9 cellular contexts compared by ENCODE assay signal in genomic region chr5:145237843-145238242, GRCh38.
DNase-seq lines count a peak whose midpoint lies in the region; ATAC-seq and TF ChIP-seq lines count a peak whose summit lies in the region.
"Had no signal": no experiment of that assay in that cellular context is flagged by ENCODE, and none has a peak within 500 bp of the region (broad histone marks: within the 10 kb centered on the region; RNA-seq: fewer than 3 reads in every experiment).

No MANE protein-coding gene starts in this region.

- ATAC-seq in GM21825 (IDR thresholded peaks at IDR 0.05; ENCODE audit: unreplicated experiment) (peak; percentile 52), foreskin keratinocyte (peak; percentile 89), GM21447 (IDR thresholded peaks at IDR 0.05; ENCODE audit: unreplicated experiment) (no peak)
- no peak for ATAC-seq in natural killer cell treated with Interleukin-12 subunit alpha and Interleukin-12 subunit beta and Interleukin-15 and Interleukin-18, amount 100 ng/mL, for 72 hours

- TF ChIP-seq CTCF in RWPE1 (conservative IDR thresholded peaks at IDR 0.05; ENCODE audit: low read depth) = peak; percentile 33
- TF ChIP-seq CTCF in foreskin keratinocyte (conservative IDR thresholded peaks at IDR 0.05) = peak; percentile 75
- peak in 2 of 3 experiments; percentile 29 to 35 for TF ChIP-seq CTCF in testis (IDR thresholded peaks at IDR 0.05)

- H3K4me3 ChIP-seq in MG63 (no peak overlapping the region), testis (no peak overlapping the region)
- H3K4me3 ChIP-seq: lung had no signal

- H3K27me3 ChIP-seq in MG63 = no peaks in the 10 kb centered on the region
- no peaks in the 10 kb centered on the region for H3K27me3 ChIP-seq in foreskin keratinocyte
- H3K27me3 ChIP-seq in testis = no peaks in the 10 kb centered on the region

- no peak overlapping the region for H3K4me3 Mint-ChIP-seq in natural killer cell treated with Interleukin-12 subunit alpha and Interleukin-12 subunit beta and Interleukin-15 and Interleukin-18, amount 100 ng/mL, for 72 hours

- no peaks in the 10 kb centered on the region for H3K9me3 ChIP-seq in MG63
- no peaks in the 10 kb centered on the region for H3K9me3 ChIP-seq in testis

- no peaks in the 10 kb centered on the region for H3K4me1 Mint-ChIP-seq in natural killer cell treated with Interleukin-12 subunit alpha and Interleukin-12 subunit beta and Interleukin-15 and Interleukin-18, amount 100 ng/mL, for 72 hours (ENCODE audit: low read depth in 2 of 2)

- H3K36me3 Mint-ChIP-seq in natural killer cell treated with Interleukin-12 subunit alpha and Interleukin-12 subunit beta and Interleukin-15 and Interleukin-18, amount 100 ng/mL, for 72 hours = no peaks in the 10 kb centered on the region

- no peak overlapping the region for H3K27ac ChIP-seq in RWPE1
- no peak overlapping the region for H3K27ac ChIP-seq in foreskin keratinocyte
- H3K27ac ChIP-seq in testis = no peak overlapping the region

- intact Hi-C loops in testis (cut with DNase I; ENCODE audit: low total_unique reads) = no loop called here

- H3K4me1 ChIP-seq in foreskin keratinocyte (no peaks in the 10 kb centered on the region), testis (no peaks in the 10 kb centered on the region)

- DNase-seq in Daoy (ENCODE audit: low read depth) = peak; percentile 6
- peak; percentile 28 for DNase-seq in MG63
- peak; percentile 30 for DNase-seq in RWPE1 (ENCODE audit: low spot score)
- peak; percentile 20 to 62 for DNase-seq in foreskin keratinocyte
- DNase-seq in testis = peak; percentile 69
- no peak for DNase-seq in natural killer cell treated with Interleukin-12 subunit alpha and Interleukin-12 subunit beta and Interleukin-15 and Interleukin-18, amount 100 ng/mL, for 72 hours (ENCODE audit: low spot score)

- H3K27ac Mint-ChIP-seq in natural killer cell treated with Interleukin-12 subunit alpha and Interleukin-12 subunit beta and Interleukin-15 and Interleukin-18, amount 100 ng/mL, for 72 hours = no peak overlapping the region

- H3K36me3 ChIP-seq in MG63 (no peaks in the 10 kb centered on the region), testis (ENCODE audit: low read depth, missing control alignments) (no peaks in the 10 kb centered on the region)

- TF ChIP-seq POLR2A in testis (IDR thresholded peaks at IDR 0.05) = no peak

- CTCF ChIA-PET in RWPE1 (lab: Yijun Ruan, JAX) = interaction anchor here (0.6 to 0.7 kb wide), 3 partner anchors 45 to 174 kb away, joined by 3 to 4 read pairs (median 3); no protein-coding TSS in a partner anchor

- WGBS in testis, 2 donors = 16 to 20% methylated on average over 3 of the region's 3 CpGs

- POLR2A ChIA-PET in RWPE1 (lab: Yijun Ruan, JAX; ENCODE audit: low non-redundant PET) = no interaction called here

- no peaks in the 10 kb centered on the region for H3K27me3 Mint-ChIP-seq in natural killer cell treated with Interleukin-12 subunit alpha and Interleukin-12 subunit beta and Interleukin-15 and Interleukin-18, amount 100 ng/mL, for 72 hours

- H3K9me3 Mint-ChIP-seq in natural killer cell treated with Interleukin-12 subunit alpha and Interleukin-12 subunit beta and Interleukin-15 and Interleukin-18, amount 100 ng/mL, for 72 hours = peaks cover 12% of the 10 kb centered on the region

Comparison
In these comparisons a context has a peak if more than half of its experiments do, and no peak if none do; other contexts are left out.
1. ATAC-seq: peak in GM21825 (single experiment) and foreskin keratinocyte (single experiment); none in GM21447 (single experiment) and natural killer cell treated with Interleukin-12 subunit alpha and Interleukin-12 subunit beta and Interleukin-15 and Interleukin-18, amount 100 ng/mL, for 72 hours (0 of 2).
2. Peak in every context shown above with its lines, with median percentiles within 50 percentile points of each other: CTCF ChIP-seq.